ENCODE assay signal across 2 cellular contexts in the genomic region with DNA sequence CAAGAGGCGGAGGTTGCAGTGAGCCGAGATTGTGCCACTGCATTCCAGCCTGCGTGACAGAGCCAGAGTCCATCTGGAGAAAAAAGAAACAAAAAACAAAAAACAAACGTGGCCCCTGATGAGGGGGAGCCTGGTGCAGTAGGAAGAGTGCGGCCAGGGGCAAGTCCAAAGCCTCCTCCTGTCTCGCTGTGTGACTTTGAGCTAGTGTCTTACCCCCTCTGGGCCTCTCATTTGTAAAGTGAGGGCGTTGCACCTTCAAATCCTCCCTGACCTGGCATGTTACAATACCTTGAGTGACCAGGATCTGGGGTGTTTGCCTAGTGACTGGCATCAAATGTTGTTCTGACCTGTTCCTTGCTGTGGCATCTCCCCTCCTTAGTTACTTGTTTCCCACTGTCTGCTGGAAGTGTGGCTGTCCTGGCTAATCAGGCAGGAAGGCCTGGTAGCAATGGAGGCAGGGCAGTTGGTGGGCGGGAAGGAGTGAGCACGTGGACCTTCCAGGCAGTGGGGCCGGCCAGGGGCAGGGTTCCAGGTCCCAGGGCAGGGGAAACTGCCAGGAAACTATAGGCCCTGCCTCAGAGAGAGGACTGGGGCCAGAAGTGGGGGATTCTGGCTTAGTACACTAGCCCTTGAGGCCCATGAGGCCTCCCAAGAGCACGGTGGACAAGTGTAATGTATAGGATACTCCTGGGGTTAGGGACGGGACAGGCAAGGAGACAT.
A peak's percentile ranks its signal among the peaks of the same experiment; 100 is the strongest.
TF ChIP-seq lines count a peak whose summit lies in the region.

No MANE protein-coding gene starts in this region.

TF ChIP-seq in A549, 52 proteins besides CTCF, POLR2A, EP300 and RAD21:
- TF ChIP-seq ZFP36 (IDR thresholded peaks at IDR 0.05; ENCODE audit: borderline replicate concordance, partially characterized antibody), result peak; percentile 7
- TF ChIP-seq, protein P1, sequence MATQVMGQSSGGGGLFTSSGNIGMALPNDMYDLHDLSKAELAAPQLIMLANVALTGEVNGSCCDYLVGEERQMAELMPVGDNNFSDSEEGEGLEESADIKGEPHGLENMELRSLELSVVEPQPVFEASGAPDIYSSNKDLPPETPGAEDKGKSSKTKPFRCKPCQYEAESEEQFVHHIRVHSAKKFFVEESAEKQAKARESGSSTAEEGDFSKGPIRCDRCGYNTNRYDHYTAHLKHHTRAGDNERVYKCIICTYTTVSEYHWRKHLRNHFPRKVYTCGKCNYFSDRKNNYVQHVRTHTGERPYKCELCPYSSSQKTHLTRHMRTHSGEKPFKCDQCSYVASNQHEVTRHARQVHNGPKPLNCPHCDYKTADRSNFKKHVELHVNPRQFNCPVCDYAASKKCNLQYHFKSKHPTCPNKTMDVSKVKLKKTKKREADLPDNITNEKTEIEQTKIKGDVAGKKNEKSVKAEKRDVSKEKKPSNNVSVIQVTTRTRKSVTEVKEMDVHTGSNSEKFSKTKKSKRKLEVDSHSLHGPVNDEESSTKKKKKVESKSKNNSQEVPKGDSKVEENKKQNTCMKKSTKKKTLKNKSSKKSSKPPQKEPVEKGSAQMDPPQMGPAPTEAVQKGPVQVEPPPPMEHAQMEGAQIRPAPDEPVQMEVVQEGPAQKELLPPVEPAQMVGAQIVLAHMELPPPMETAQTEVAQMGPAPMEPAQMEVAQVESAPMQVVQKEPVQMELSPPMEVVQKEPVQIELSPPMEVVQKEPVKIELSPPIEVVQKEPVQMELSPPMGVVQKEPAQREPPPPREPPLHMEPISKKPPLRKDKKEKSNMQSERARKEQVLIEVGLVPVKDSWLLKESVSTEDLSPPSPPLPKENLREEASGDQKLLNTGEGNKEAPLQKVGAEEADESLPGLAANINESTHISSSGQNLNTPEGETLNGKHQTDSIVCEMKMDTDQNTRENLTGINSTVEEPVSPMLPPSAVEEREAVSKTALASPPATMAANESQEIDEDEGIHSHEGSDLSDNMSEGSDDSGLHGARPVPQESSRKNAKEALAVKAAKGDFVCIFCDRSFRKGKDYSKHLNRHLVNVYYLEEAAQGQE (IDR thresholded peaks at IDR 0.05), result no peak

TF ChIP-seq in K562, 482 proteins besides CTCF, POLR2A, EP300 and RAD21 (continues in another document):
- TF ChIP-seq TCF7 (IDR thresholded peaks at IDR 0.05; ENCODE audit: borderline replicate concordance), result no peak
- TF ChIP-seq GATAD2A (IDR thresholded peaks at IDR 0.05), result no peak
- no peak for TF ChIP-seq POLR2AphosphoS2 (IDR thresholded peaks at IDR 0.05; ENCODE audit: low read length)
- TF ChIP-seq, protein P2, sequence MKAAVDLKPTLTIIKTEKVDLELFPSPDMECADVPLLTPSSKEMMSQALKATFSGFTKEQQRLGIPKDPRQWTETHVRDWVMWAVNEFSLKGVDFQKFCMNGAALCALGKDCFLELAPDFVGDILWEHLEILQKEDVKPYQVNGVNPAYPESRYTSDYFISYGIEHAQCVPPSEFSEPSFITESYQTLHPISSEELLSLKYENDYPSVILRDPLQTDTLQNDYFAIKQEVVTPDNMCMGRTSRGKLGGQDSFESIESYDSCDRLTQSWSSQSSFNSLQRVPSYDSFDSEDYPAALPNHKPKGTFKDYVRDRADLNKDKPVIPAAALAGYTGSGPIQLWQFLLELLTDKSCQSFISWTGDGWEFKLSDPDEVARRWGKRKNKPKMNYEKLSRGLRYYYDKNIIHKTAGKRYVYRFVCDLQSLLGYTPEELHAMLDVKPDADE (conservative IDR thresholded peaks at IDR 0.05; ENCODE audit: control insufficient read depth, low read depth, low read length), result no peak
- TF ChIP-seq, protein P3, sequence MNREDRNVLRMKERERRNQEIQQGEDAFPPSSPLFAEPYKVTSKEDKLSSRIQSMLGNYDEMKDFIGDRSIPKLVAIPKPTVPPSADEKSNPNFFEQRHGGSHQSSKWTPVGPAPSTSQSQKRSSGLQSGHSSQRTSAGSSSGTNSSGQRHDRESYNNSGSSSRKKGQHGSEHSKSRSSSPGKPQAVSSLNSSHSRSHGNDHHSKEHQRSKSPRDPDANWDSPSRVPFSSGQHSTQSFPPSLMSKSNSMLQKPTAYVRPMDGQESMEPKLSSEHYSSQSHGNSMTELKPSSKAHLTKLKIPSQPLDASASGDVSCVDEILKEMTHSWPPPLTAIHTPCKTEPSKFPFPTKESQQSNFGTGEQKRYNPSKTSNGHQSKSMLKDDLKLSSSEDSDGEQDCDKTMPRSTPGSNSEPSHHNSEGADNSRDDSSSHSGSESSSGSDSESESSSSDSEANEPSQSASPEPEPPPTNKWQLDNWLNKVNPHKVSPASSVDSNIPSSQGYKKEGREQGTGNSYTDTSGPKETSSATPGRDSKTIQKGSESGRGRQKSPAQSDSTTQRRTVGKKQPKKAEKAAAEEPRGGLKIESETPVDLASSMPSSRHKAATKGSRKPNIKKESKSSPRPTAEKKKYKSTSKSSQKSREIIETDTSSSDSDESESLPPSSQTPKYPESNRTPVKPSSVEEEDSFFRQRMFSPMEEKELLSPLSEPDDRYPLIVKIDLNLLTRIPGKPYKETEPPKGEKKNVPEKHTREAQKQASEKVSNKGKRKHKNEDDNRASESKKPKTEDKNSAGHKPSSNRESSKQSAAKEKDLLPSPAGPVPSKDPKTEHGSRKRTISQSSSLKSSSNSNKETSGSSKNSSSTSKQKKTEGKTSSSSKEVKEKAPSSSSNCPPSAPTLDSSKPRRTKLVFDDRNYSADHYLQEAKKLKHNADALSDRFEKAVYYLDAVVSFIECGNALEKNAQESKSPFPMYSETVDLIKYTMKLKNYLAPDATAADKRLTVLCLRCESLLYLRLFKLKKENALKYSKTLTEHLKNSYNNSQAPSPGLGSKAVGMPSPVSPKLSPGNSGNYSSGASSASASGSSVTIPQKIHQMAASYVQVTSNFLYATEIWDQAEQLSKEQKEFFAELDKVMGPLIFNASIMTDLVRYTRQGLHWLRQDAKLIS (CRISPR knock-in tag; IDR thresholded peaks at IDR 0.05), result no peak
- TF ChIP-seq RBM17 (IDR thresholded peaks at IDR 0.05; ENCODE audit: borderline replicate concordance, low read depth, low read length), result no peak
- TF ChIP-seq ZNF175 (CRISPR knock-in tag; IDR thresholded peaks at IDR 0.05; ENCODE audit: low read depth), result no peak
- TF ChIP-seq RBM25 (IDR thresholded peaks at IDR 0.05; ENCODE audit: low read depth, low read length, severe bottlenecking), result peak; percentile 79
- no peak for TF ChIP-seq ADNP (tag; IDR thresholded peaks at IDR 0.05)
- no peak for TF ChIP-seq SNRNP70 (optimal IDR thresholded peaks at IDR 0.05; ENCODE audit: low read depth, low read length)
- TF ChIP-seq ZFP36 (IDR thresholded peaks at IDR 0.05; ENCODE audit: low read depth, low read length, partially characterized antibody), result peak; percentile 64
- no peak for TF ChIP-seq TEAD4 (IDR thresholded peaks at IDR 0.05; ENCODE audit: low read length)
- no peak for TF ChIP-seq TEAD4 (CRISPR knock-in tag; IDR thresholded peaks at IDR 0.05; ENCODE audit: borderline replicate concordance)
- no peak for TF ChIP-seq PHTF2 (CRISPR knock-in tag; IDR thresholded peaks at IDR 0.05)
- TF ChIP-seq HNRNPH1 (optimal IDR thresholded peaks at IDR 0.05; ENCODE audit: low read depth, low read length), result no peak
- no peak for TF ChIP-seq NUFIP1 (IDR thresholded peaks at IDR 0.05; ENCODE audit: partially characterized antibody)
- TF ChIP-seq, protein P4, sequence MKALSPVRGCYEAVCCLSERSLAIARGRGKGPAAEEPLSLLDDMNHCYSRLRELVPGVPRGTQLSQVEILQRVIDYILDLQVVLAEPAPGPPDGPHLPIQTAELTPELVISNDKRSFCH (CRISPR knock-in tag; IDR thresholded peaks at IDR 0.05), result no peak
- TF ChIP-seq, protein P4 (tag; IDR thresholded peaks at IDR 0.05), result no peak
- TF ChIP-seq SIRT6 (IDR thresholded peaks at IDR 0.05; ENCODE audit: low read depth, low read length), result no peak
- TF ChIP-seq, protein P5, sequence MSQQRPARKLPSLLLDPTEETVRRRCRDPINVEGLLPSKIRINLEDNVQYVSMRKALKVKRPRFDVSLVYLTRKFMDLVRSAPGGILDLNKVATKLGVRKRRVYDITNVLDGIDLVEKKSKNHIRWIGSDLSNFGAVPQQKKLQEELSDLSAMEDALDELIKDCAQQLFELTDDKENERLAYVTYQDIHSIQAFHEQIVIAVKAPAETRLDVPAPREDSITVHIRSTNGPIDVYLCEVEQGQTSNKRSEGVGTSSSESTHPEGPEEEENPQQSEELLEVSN (IDR thresholded peaks at IDR 0.05; ENCODE audit: borderline replicate concordance in 1 of 2, extremely low read depth in 1 of 2, insufficient read depth in 1 of 2, insufficient read length in 1 of 2, low read depth in 1 of 2, low read length in 1 of 2, poor library complexity in 1 of 2, severe bottlenecking in 1 of 2), result peak in 1 of 2 experiments; percentile 32
- TF ChIP-seq, protein P6, sequence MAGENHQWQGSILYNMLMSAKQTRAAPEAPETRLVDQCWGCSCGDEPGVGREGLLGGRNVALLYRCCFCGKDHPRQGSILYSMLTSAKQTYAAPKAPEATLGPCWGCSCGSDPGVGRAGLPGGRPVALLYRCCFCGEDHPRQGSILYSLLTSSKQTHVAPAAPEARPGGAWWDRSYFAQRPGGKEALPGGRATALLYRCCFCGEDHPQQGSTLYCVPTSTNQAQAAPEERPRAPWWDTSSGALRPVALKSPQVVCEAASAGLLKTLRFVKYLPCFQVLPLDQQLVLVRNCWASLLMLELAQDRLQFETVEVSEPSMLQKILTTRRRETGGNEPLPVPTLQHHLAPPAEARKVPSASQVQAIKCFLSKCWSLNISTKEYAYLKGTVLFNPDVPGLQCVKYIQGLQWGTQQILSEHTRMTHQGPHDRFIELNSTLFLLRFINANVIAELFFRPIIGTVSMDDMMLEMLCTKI (IDR thresholded peaks at IDR 0.05; ENCODE audit: partially characterized antibody), result no peak
- TF ChIP-seq RFX5 (IDR thresholded peaks at IDR 0.05; ENCODE audit: low read depth, low read length), result no peak
- TF ChIP-seq KLF1 (tag; IDR thresholded peaks at IDR 0.05), result no peak
- TF ChIP-seq NCOA1 (IDR thresholded peaks at IDR 0.05; ENCODE audit: low read depth), result no peak
- TF ChIP-seq, protein P7, sequence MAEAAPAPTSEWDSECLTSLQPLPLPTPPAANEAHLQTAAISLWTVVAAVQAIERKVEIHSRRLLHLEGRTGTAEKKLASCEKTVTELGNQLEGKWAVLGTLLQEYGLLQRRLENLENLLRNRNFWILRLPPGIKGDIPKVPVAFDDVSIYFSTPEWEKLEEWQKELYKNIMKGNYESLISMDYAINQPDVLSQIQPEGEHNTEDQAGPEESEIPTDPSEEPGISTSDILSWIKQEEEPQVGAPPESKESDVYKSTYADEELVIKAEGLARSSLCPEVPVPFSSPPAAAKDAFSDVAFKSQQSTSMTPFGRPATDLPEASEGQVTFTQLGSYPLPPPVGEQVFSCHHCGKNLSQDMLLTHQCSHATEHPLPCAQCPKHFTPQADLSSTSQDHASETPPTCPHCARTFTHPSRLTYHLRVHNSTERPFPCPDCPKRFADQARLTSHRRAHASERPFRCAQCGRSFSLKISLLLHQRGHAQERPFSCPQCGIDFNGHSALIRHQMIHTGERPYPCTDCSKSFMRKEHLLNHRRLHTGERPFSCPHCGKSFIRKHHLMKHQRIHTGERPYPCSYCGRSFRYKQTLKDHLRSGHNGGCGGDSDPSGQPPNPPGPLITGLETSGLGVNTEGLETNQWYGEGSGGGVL (CRISPR knock-in tag; IDR thresholded peaks at IDR 0.05), result no peak
- no peak for TF ChIP-seq ZNF232 (CRISPR knock-in tag; IDR thresholded peaks at IDR 0.05)
- no peak for TF ChIP-seq XRCC4 (IDR thresholded peaks at IDR 0.05; ENCODE audit: extremely low read depth, insufficient read depth, insufficient read length)
- TF ChIP-seq KDM1A (IDR thresholded peaks at IDR 0.05), result peak in 1 of 2 experiments; percentile 16; a peak in 1 of 4 replicates
- TF ChIP-seq ZNF778 (CRISPR knock-in tag; IDR thresholded peaks at IDR 0.05), result no peak
- TF ChIP-seq, protein P8, sequence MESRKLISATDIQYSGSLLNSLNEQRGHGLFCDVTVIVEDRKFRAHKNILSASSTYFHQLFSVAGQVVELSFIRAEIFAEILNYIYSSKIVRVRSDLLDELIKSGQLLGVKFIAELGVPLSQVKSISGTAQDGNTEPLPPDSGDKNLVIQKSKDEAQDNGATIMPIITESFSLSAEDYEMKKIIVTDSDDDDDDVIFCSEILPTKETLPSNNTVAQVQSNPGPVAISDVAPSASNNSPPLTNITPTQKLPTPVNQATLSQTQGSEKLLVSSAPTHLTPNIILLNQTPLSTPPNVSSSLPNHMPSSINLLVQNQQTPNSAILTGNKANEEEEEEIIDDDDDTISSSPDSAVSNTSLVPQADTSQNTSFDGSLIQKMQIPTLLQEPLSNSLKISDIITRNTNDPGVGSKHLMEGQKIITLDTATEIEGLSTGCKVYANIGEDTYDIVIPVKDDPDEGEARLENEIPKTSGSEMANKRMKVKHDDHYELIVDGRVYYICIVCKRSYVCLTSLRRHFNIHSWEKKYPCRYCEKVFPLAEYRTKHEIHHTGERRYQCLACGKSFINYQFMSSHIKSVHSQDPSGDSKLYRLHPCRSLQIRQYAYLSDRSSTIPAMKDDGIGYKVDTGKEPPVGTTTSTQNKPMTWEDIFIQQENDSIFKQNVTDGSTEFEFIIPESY (CRISPR knock-in tag; IDR thresholded peaks at IDR 0.05), result no peak
- TF ChIP-seq, protein P9, sequence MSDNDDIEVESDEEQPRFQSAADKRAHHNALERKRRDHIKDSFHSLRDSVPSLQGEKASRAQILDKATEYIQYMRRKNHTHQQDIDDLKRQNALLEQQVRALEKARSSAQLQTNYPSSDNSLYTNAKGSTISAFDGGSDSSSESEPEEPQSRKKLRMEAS (CRISPR knock-in tag; IDR thresholded peaks at IDR 0.05), result 0 out of 2 replicates have a peak, but pooled peaks have one; percentile 15
- TF ChIP-seq SREBF1 (IDR thresholded peaks at IDR 0.05; ENCODE audit: borderline replicate concordance, low read depth, low read length), result no peak
- TF ChIP-seq, protein P10, sequence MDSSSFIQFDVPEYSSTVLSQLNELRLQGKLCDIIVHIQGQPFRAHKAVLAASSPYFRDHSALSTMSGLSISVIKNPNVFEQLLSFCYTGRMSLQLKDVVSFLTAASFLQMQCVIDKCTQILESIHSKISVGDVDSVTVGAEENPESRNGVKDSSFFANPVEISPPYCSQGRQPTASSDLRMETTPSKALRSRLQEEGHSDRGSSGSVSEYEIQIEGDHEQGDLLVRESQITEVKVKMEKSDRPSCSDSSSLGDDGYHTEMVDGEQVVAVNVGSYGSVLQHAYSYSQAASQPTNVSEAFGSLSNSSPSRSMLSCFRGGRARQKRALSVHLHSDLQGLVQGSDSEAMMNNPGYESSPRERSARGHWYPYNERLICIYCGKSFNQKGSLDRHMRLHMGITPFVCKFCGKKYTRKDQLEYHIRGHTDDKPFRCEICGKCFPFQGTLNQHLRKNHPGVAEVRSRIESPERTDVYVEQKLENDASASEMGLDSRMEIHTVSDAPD (CRISPR knock-in tag; IDR thresholded peaks at IDR 0.05), result no peak
- no peak for TF ChIP-seq BRD4 (IDR thresholded peaks at IDR 0.05)
- no peak for TF ChIP-seq HDAC8 (tag; IDR thresholded peaks at IDR 0.05)
- TF ChIP-seq ZNF444 (CRISPR knock-in tag; IDR thresholded peaks at IDR 0.05), result no peak
- TF ChIP-seq PPARD (CRISPR knock-in tag; IDR thresholded peaks at IDR 0.05), result no peak
- no peak for TF ChIP-seq EGR1 (conservative IDR thresholded peaks at IDR 0.05)
- TF ChIP-seq FOSL1 (tag; conservative IDR thresholded peaks at IDR 0.05), result no peak
- no peak for TF ChIP-seq SMAD4 (CRISPR knock-in tag; conservative IDR thresholded peaks at IDR 0.05)
- no peak for TF ChIP-seq DACH1 (IDR thresholded peaks at IDR 0.05; ENCODE audit: partially characterized antibody)
- peak; percentile 55 for TF ChIP-seq BCOR (IDR thresholded peaks at IDR 0.05)
- TF ChIP-seq ZNF217 (CRISPR knock-in tag; IDR thresholded peaks at IDR 0.05), result no peak
